ENCODE assay signal across 1 cellular context in the genomic region with DNA sequence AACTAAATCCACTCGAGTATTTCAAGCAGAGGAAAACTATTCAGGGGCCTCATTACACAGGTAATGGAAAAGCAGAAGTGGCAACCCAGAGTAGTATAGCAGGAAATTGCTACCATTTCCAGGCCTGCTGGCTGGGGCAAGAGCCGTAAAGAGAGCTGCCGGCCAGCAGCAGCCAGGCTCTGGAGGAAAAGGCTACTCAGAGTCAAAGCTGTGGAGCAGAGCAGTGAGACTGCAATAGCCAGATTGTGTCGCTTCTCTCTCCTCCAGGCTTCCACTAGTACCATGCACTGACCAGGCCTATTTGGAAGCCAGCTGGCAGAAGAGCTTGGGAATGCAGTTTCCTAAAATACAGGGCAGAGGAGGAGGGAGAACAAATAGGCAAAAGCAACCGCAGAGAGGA.
TF ChIP-seq lines count a peak whose summit lies in the region.

No MANE protein-coding gene starts in this region.

TF ChIP-seq in WTC11, 78 proteins besides CTCF, POLR2A, EP300 and RAD21 (continued from another document):
- TF ChIP-seq, protein P1, sequence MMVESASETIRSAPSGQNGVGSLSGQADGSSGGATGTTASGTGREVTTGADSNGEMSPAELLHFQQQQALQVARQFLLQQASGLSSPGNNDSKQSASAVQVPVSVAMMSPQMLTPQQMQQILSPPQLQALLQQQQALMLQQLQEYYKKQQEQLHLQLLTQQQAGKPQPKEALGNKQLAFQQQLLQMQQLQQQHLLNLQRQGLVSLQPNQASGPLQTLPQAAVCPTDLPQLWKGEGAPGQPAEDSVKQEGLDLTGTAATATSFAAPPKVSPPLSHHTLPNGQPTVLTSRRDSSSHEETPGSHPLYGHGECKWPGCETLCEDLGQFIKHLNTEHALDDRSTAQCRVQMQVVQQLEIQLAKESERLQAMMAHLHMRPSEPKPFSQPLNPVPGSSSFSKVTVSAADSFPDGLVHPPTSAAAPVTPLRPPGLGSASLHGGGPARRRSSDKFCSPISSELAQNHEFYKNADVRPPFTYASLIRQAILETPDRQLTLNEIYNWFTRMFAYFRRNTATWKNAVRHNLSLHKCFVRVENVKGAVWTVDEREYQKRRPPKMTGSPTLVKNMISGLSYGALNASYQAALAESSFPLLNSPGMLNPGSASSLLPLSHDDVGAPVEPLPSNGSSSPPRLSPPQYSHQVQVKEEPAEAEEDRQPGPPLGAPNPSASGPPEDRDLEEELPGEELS (CRISPR knock-in tag; IDR thresholded peaks at IDR 0.05): no peak
- TF ChIP-seq PREB (CRISPR knock-in tag; IDR thresholded peaks at IDR 0.05; ENCODE audit: borderline replicate concordance) (no peak), HMGXB4 (CRISPR knock-in tag; IDR thresholded peaks at IDR 0.05) (no peak), MYBL2 (CRISPR knock-in tag; IDR thresholded peaks at IDR 0.05) (no peak), JUN (CRISPR knock-in tag; IDR thresholded peaks at IDR 0.05) (no peak), EMX1 (CRISPR knock-in tag; IDR thresholded peaks at IDR 0.05) (no peak), GTF2I (CRISPR knock-in tag; conservative IDR thresholded peaks at IDR 0.05) (no peak), NR2C2 (CRISPR knock-in tag; IDR thresholded peaks at IDR 0.05) (no peak), NFATC4 (CRISPR knock-in tag; IDR thresholded peaks at IDR 0.05) (no peak), TP53 (CRISPR knock-in tag; IDR thresholded peaks at IDR 0.05) (no peak)
- TF ChIP-seq, protein P2, sequence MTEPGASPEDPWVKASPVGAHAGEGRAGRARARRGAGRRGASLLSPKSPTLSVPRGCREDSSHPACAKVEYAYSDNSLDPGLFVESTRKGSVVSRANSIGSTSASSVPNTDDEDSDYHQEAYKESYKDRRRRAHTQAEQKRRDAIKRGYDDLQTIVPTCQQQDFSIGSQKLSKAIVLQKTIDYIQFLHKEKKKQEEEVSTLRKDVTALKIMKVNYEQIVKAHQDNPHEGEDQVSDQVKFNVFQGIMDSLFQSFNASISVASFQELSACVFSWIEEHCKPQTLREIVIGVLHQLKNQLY (CRISPR knock-in tag; IDR thresholded peaks at IDR 0.05): no peak
TF ChIP-seq in WTC11: peak in this region for 0.
